Comparison of ENCODE assay signal across 8 cellular contexts in genomic region chr12:118307069-118307954, GRCh38.
A peak's percentile ranks its signal among the peaks of the same experiment; 100 is the strongest.
DNase-seq lines count a peak whose midpoint lies in the region; ATAC-seq and TF ChIP-seq lines count a peak whose summit lies in the region.

No MANE protein-coding gene starts in this region.

- no peaks in the 10 kb centered on the region for H3K9me3 ChIP-seq in neural progenitor cell (ENCODE audit: low read depth)

- DNase-seq in GF-D8 (lab: John Stamatoyannopoulos, UW), result peak; percentile 65
- DNase-seq in RWPE1 (ENCODE audit: low spot score), result peak; percentile 71
- DNase-seq in central memory CD8-positive, alpha-beta T cell (ENCODE audit: low spot score in 2 of 2), result no peak
- DNase-seq in non-pigmented ciliary epithelial cell (ENCODE audit: low read depth), result peak; percentile 86
- no peak for DNase-seq in neural progenitor cell (ENCODE audit: low spot score)
- no peak for DNase-seq in NCI-H1092 (lab: John Stamatoyannopoulos, UW)

- H3K27ac Mint-ChIP-seq in central memory CD8-positive, alpha-beta T cell (ENCODE audit: low read depth), result peak overlapping the region; percentile 22
- no peak overlapping the region for H3K27ac Mint-ChIP-seq in neural progenitor cell

- no peaks in the 10 kb centered on the region for H3K36me3 ChIP-seq in neural progenitor cell

- H3K27me3 ChIP-seq in neural progenitor cell, result no peaks in the 10 kb centered on the region

- H3K4me3 Mint-ChIP-seq in central memory CD8-positive, alpha-beta T cell, result peak overlapping the region; percentile 48
- no peak overlapping the region for H3K4me3 Mint-ChIP-seq in neural progenitor cell

- H3K9me3 Mint-ChIP-seq in central memory CD8-positive, alpha-beta T cell, result no peaks in the 10 kb centered on the region
- H3K9me3 Mint-ChIP-seq in neural progenitor cell, result no peaks in the 10 kb centered on the region

- no peaks in the 10 kb centered on the region for H3F3A ChIP-seq in neural progenitor cell (ENCODE audit: low read depth)

- CTCF ChIA-PET in RWPE1 (lab: Yijun Ruan, JAX), result interaction anchor here (1.0 kb wide), 1 partner anchor 33 kb away, joined by 4 read pairs; no protein-coding TSS in a partner anchor

- no peaks in the 10 kb centered on the region for H4K20me1 ChIP-seq in neural progenitor cell (ENCODE audit: low read depth)

- no peaks in the 10 kb centered on the region for H3K27me3 Mint-ChIP-seq in central memory CD8-positive, alpha-beta T cell
- no peaks in the 10 kb centered on the region for H3K27me3 Mint-ChIP-seq in neural progenitor cell (ENCODE audit: insufficient read depth, low read depth)

- peak; percentile 42 for ATAC-seq in HG02623 (IDR thresholded peaks at IDR 0.05; ENCODE audit: unreplicated experiment)
- ATAC-seq in central memory CD8-positive, alpha-beta T cell (replicated peaks; ENCODE audit: extremely low read depth, poor library complexity, severe bottlenecking), result peak; percentile 46
- no peak for ATAC-seq in GM19455 (IDR thresholded peaks at IDR 0.05; ENCODE audit: unreplicated experiment)

- no peak overlapping the region for H3K4me2 ChIP-seq in neural progenitor cell

- no peaks in the 10 kb centered on the region for H3K4me1 ChIP-seq in neural progenitor cell

- peaks cover 46% of the 10 kb centered on the region for H3K4me1 Mint-ChIP-seq in central memory CD8-positive, alpha-beta T cell
- H3K4me1 Mint-ChIP-seq in neural progenitor cell, result no peaks in the 10 kb centered on the region

- H2AFZ ChIP-seq in neural progenitor cell (replicated peaks), result no peak overlapping the region

- H3K36me3 Mint-ChIP-seq in central memory CD8-positive, alpha-beta T cell (ENCODE audit: insufficient read depth), result peaks cover 4% of the 10 kb centered on the region
- no peaks in the 10 kb centered on the region for H3K36me3 Mint-ChIP-seq in neural progenitor cell

- H3K4me3 ChIP-seq in neural progenitor cell, result no peak overlapping the region

- H3K9ac ChIP-seq in neural progenitor cell, result no peak overlapping the region

- H3K27ac ChIP-seq in RWPE1 (no peak overlapping the region), neural progenitor cell (no peak overlapping the region)

- no peaks in the 10 kb centered on the region for H3K79me2 ChIP-seq in neural progenitor cell (ENCODE audit: low read depth)

- POLR2A ChIA-PET in RWPE1 (lab: Yijun Ruan, JAX; ENCODE audit: low non-redundant PET), result no interaction called here

- TF ChIP-seq CTCF in RWPE1 (conservative IDR thresholded peaks at IDR 0.05; ENCODE audit: low read depth) (no peak), neural progenitor cell (IDR thresholded peaks at IDR 0.05) (no peak)

Comparison
In these comparisons a context has a peak if more than half of its experiments do, and no peak if none do; other contexts are left out.
1. DNase-seq: peak in GF-D8 (single experiment), RWPE1 (single experiment) and non-pigmented ciliary epithelial cell (single experiment); none in central memory CD8-positive, alpha-beta T cell (0 of 2), neural progenitor cell (single experiment) and NCI-H1092 (single experiment).